ENCODE assay signal across 9 cellular contexts in the genomic region with DNA sequence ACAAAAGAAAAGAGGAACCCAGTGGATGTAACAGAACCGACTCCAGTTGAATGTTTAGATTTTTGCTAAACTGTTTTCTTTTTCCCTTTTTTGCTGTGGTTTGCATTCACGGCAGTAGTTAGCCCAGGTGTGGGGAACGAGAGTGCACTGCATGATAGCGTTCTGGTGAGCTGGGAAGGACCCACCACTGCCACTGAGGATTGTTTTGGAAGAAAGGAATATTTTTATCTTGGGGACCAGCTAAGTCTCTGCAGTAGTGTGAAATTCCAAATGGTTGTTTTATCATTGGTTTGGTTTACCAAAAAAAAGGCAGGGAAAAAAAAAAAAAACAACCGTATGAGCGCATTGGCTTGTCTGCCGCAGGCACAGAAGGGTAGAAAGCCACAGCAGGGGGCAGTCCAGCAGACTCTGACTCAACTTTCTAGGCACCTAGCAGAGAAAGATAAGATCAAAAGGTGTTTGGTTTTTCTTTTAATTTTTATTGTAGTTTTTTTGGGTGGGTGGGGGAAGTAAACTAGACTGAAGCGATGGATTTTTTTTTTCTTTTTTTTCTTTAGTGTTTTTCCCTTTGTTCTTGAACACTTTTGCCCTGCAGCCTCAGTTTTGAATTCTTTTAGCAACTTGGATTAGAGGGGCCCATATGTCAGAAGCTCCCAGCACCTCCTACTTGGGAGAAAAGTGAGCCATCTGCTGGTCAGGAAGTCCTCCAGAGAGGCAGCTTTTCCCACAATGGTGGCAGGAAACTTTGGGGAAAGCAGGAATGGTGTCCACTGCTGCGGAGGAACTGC. TPM values are rescaled to one million over a fixed set of nuclear protein-coding genes. Genes with fewer than 3 reads are reported as not detected.
A peak's percentile ranks its signal among the peaks of the same experiment; 100 is the strongest.
DNase-seq lines count a peak whose midpoint lies in the region; ATAC-seq, FAIRE-seq and TF ChIP-seq lines count a peak whose summit lies in the region.
"Had no signal": no experiment of that assay in that cellular context is flagged by ENCODE, and none has a peak within 500 bp of the region (broad histone marks: within the 10 kb centered on the region; RNA-seq: fewer than 3 reads in every experiment).

No MANE protein-coding gene starts in this region.

- CTCF ChIA-PET in CD8-positive, alpha-beta T cell (lab: Charles Lee), result interaction anchor here (0.7 to 3.4 kb wide), 10 partner anchors 11 to 715 kb away, joined by 3 to 15 read pairs (median 4); a partner anchor contains a TSS

- intact Hi-C loops in CD8-positive, alpha-beta T cell (cut with DNase I, micrococcal nuclease), result loop anchor here in 1 of 2 experiments (5.0 to 10.0 kb wide), 2 partner anchors 35 to 977 kb away; a partner anchor contains a TSS
- intact Hi-C loops in spleen (cut with DNase I; ENCODE audit: low total_unique reads), result no loop called here

- FAIRE-seq in H54 (lab: Jason Lieb, UNC), result no peak

- TF ChIP-seq CTCF in CD8-positive, alpha-beta T cell (IDR thresholded peaks at IDR 0.05), result no peak
- TF ChIP-seq CTCF in fibroblast of pulmonary artery (IDR thresholded peaks at IDR 0.05; ENCODE audit: low read length, missing control alignments), result peak; percentile 35
- peak in 4 of 11 experiments; percentile 13 to 27 (median 22) for TF ChIP-seq CTCF in spleen (IDR thresholded peaks at IDR 0.05 in 8 of 11, conservative IDR thresholded peaks at IDR 0.05 in 3 of 11)

- WGBS in spleen, 5 donors, result 68 to 79% (median 73%) methylated on average over 9 of the region's 9 CpGs

- H3K27me3 ChIP-seq in CD8-positive, alpha-beta T cell (ENCODE audit: insufficient read depth, low read length), result no peaks in the 10 kb centered on the region
- H3K27me3 ChIP-seq in spleen (replicated peaks in 1 of 7), result no peaks in the 10 kb centered on the region

- H3K36me3 Mint-ChIP-seq in CD8-positive, alpha-beta T cell, result peaks cover 38% of the 10 kb centered on the region

- H3K9me3 ChIP-seq in CD8-positive, alpha-beta T cell (ENCODE audit: low read length), result no peaks in the 10 kb centered on the region
- H3K9me3 ChIP-seq in spleen, result no peaks in the 10 kb centered on the region

- ATAC-seq in CD8-positive, alpha-beta T cell, result peak; percentile 55
- no peak for ATAC-seq in GM18873 (IDR thresholded peaks at IDR 0.05; ENCODE audit: low FRiP score, unreplicated experiment)

- peak in 3 of 7 experiments; percentile 54 to 74 (median 58) for DNase-seq in CD8-positive, alpha-beta T cell
- DNase-seq in NCI-H1105 (lab: John Stamatoyannopoulos, UW), result peak; percentile 27
- peak; percentile 60 for DNase-seq in activated T-cell treated with anti-CD3 and anti-CD28 coated beads, Interleukin-2, amount 50 U/mL, for 1 hour
- peak; percentile 35 for DNase-seq in fibroblast of pulmonary artery (ENCODE audit: low read depth)
- no peak for DNase-seq in spleen
- DNase-seq in RPMI8226, result no peak
- DNase-seq in H54 (ENCODE audit: insufficient read length, low spot score), result no peak

- POLR2A ChIA-PET in CD8-positive, alpha-beta T cell (lab: Charles Lee), result interaction anchor here (0.8 to 2.2 kb wide), 3 partner anchors 14 to 19 kb away, joined by 4 to 6 read pairs (median 5); a partner anchor contains a TSS

- no peak overlapping the region for H3K27ac ChIP-seq in CD8-positive, alpha-beta T cell (ENCODE audit: low read depth, low read length)
- H3K27ac ChIP-seq in spleen, result peak overlapping the region in 5 of 8 donors; percentile 13 to 89 (median 46)

- peaks cover 53% of the 10 kb centered on the region for H3K4me1 Mint-ChIP-seq in CD8-positive, alpha-beta T cell (ENCODE audit: low read depth)

- H3K4me3 Mint-ChIP-seq in CD8-positive, alpha-beta T cell, result no peak overlapping the region

- no peak for TF ChIP-seq POLR2A in spleen (IDR thresholded peaks at IDR 0.05)
- TF ChIP-seq POLR2A in H54 (IDR thresholded peaks at IDR 0.05; ENCODE audit: low read depth, low read length), result no peak

- H3K27me3 Mint-ChIP-seq in CD8-positive, alpha-beta T cell (ENCODE audit: low read depth), result no peaks in the 10 kb centered on the region

- H3K4me1 ChIP-seq in CD8-positive, alpha-beta T cell (ENCODE audit: insufficient read depth, low read length), result peaks cover 38% of the 10 kb centered on the region
- H3K4me1 ChIP-seq in spleen, result peaks cover 12 to 83% (median 37%) of the 10 kb centered on the region in 6 donors

- no peaks in the 10 kb centered on the region for H3K9me3 Mint-ChIP-seq in CD8-positive, alpha-beta T cell

- no peak overlapping the region for H3K4me3 ChIP-seq in CD8-positive, alpha-beta T cell (ENCODE audit: low read depth, low read length)
- H3K4me3 ChIP-seq in fibroblast of pulmonary artery (replicated peaks; ENCODE audit: low read depth, low read length), result no peak overlapping the region
- H3K4me3 ChIP-seq in spleen, result no peak overlapping the region

- peak overlapping the region; percentile 71 for H3K27ac Mint-ChIP-seq in CD8-positive, alpha-beta T cell

- H3K36me3 ChIP-seq in CD8-positive, alpha-beta T cell (ENCODE audit: insufficient read depth, low read length), result peaks cover 3% of the 10 kb centered on the region
- H3K36me3 ChIP-seq in spleen, result peaks cover 0 to 49% (median 9%) of the 10 kb centered on the region in 6 donors

RNA-seq across cellular contexts. Expression of a gene that starts 13.5 kb away (rescaled TPM):
- total RNA-seq in CD8-positive, alpha-beta T cell, result 100 to 1,000 TPM; 106 to 108 TPM
- total RNA-seq in spleen, result 100 to 1,000 TPM in 4 of 7 donors, 10 to 100 TPM in 3; 67.8 to 131 (median 105) TPM
- 100 to 1,000 TPM in 1 of 3 donors, 10 to 100 TPM in 2; 78.8 to 114 (median 83.3) TPM for polyA plus RNA-seq in spleen

RNA-seq across cellular contexts. Expression of a gene that starts 18.7 kb away (rescaled TPM):
- 10 to 100 TPM; 50.4 to 51.1 TPM for total RNA-seq in CD8-positive, alpha-beta T cell
- 10 to 100 TPM; 23.3 to 38.2 (median 30.1) TPM for total RNA-seq in spleen
- polyA plus RNA-seq in spleen, result 10 to 100 TPM; 13.6 to 20.8 (median 14.3) TPM

RNA-seq across cellular contexts. Expression of a gene that starts 50.7 kb away (rescaled TPM):
- not detected for total RNA-seq in CD8-positive, alpha-beta T cell
- total RNA-seq in spleen, result 100 to 1,000 TPM in 3 of 7 donors, 10 to 100 TPM in 4; 30.4 to 369 (median 86.3) TPM
- polyA plus RNA-seq in spleen, result 100 to 1,000 TPM in 1 of 3 donors, 10 to 100 TPM in 2; 56.3 to 154 (median 80.1) TPM

RNA-seq across cellular contexts. Expression of a gene that starts 53.9 kb away (rescaled TPM):
- 10 to 100 TPM; 58.5 to 60.3 TPM for total RNA-seq in CD8-positive, alpha-beta T cell
- total RNA-seq in spleen, result 10 to 100 TPM in 3 of 7 donors, 1 to 10 TPM in 4; 7.1 to 16.3 (median 9.5) TPM
- polyA plus RNA-seq in spleen, result 1 to 10 TPM; 2.6 to 3.0 (median 2.9) TPM
- total RNA-seq: glomerular endothelial cell had no signal

Comparison
In these comparisons a context has a peak if more than half of its experiments do, and no peak if none do; other contexts are left out.
1. DNase-seq: peak in NCI-H1105 (single experiment), activated T-cell treated with anti-CD3 and anti-CD28 coated beads, Interleukin-2, amount 50 U/mL, for 1 hour (single experiment) and fibroblast of pulmonary artery (single experiment); none in spleen (single experiment), RPMI8226 (single experiment) and H54 (single experiment).
2. RNA of a gene that starts 50.7 kb away (total RNA-seq): 30.4 to 369 TPM in spleen; not detected in CD8-positive, alpha-beta T cell; every median in the first group is over 10 times any median in the second.